Comparison of ENCODE assay signal across 1 cellular context in genomic region chr16:24537474-24538337, GRCh38.
TF ChIP-seq lines count a peak whose summit lies in the region.

No MANE protein-coding gene starts in this region.

TF ChIP-seq in K562, 482 proteins besides CTCF, POLR2A, EP300 and RAD21 (continued from another document):
- TF ChIP-seq, protein P1, sequence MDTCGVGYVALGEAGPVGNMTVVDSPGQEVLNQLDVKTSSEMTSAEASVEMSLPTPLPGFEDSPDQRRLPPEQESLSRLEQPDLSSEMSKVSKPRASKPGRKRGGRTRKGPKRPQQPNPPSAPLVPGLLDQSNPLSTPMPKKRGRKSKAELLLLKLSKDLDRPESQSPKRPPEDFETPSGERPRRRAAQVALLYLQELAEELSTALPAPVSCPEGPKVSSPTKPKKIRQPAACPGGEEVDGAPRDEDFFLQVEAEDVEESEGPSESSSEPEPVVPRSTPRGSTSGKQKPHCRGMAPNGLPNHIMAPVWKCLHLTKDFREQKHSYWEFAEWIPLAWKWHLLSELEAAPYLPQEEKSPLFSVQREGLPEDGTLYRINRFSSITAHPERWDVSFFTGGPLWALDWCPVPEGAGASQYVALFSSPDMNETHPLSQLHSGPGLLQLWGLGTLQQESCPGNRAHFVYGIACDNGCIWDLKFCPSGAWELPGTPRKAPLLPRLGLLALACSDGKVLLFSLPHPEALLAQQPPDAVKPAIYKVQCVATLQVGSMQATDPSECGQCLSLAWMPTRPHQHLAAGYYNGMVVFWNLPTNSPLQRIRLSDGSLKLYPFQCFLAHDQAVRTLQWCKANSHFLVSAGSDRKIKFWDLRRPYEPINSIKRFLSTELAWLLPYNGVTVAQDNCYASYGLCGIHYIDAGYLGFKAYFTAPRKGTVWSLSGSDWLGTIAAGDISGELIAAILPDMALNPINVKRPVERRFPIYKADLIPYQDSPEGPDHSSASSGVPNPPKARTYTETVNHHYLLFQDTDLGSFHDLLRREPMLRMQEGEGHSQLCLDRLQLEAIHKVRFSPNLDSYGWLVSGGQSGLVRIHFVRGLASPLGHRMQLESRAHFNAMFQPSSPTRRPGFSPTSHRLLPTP (IDR thresholded peaks at IDR 0.05; ENCODE audit: borderline replicate concordance, extremely low read depth, insufficient read length) = no peak
- TF ChIP-seq ATF1 (CRISPR knock-in tag; IDR thresholded peaks at IDR 0.05) (no peak), ATF1 (tag; IDR thresholded peaks at IDR 0.05) (peak; percentile 61), E2F6 (IDR thresholded peaks at IDR 0.05; ENCODE audit: borderline replicate concordance in 1 of 2, extremely low read depth in 1 of 2, insufficient read depth in 1 of 2, insufficient read length in 1 of 2, low read depth in 1 of 2, low read length in 1 of 2, poor library complexity in 1 of 2, severe bottlenecking in 1 of 2) (no peak), ZNF212 (CRISPR knock-in tag; IDR thresholded peaks at IDR 0.05) (no peak), FOXJ2 (tag; IDR thresholded peaks at IDR 0.05) (no peak), MAFG (tag; conservative IDR thresholded peaks at IDR 0.05) (no peak), ZNF263 (CRISPR knock-in tag; IDR thresholded peaks at IDR 0.05; ENCODE audit: borderline replicate concordance) (no peak), ETV1 (tag; conservative IDR thresholded peaks at IDR 0.05; ENCODE audit: low read depth) (peak; percentile 23; the same call in 1 of the 2 replicates), BCLAF1 (IDR thresholded peaks at IDR 0.05; ENCODE audit: borderline replicate concordance in 1 of 2, control insufficient read depth in 1 of 2, low read depth in 2 of 2, low read length in 1 of 2) (0 out of 4 replicates have a peak, but pooled peaks of 1 of the 2 experiments have one; percentile 12), RBFOX2 (IDR thresholded peaks at IDR 0.05; ENCODE audit: low read depth, low read length) (peak; percentile 44; the same call in 1 of the 2 replicates), STAT5A (IDR thresholded peaks at IDR 0.05; ENCODE audit: borderline replicate concordance, low read length) (no peak), ZNF239 (CRISPR knock-in tag; IDR thresholded peaks at IDR 0.05) (no peak), REST (CRISPR knock-in tag; IDR thresholded peaks at IDR 0.05; ENCODE audit: low read depth) (no peak), ZNF146 (CRISPR knock-in tag; IDR thresholded peaks at IDR 0.05; ENCODE audit: unreplicated experiment) (no peak), TEAD2 (tag; IDR thresholded peaks at IDR 0.05) (no peak), MNT (conservative IDR thresholded peaks at IDR 0.05) (no peak), ILK (tag; IDR thresholded peaks at IDR 0.05; ENCODE audit: borderline replicate concordance, low read depth) (no peak)
- TF ChIP-seq, protein P2, sequence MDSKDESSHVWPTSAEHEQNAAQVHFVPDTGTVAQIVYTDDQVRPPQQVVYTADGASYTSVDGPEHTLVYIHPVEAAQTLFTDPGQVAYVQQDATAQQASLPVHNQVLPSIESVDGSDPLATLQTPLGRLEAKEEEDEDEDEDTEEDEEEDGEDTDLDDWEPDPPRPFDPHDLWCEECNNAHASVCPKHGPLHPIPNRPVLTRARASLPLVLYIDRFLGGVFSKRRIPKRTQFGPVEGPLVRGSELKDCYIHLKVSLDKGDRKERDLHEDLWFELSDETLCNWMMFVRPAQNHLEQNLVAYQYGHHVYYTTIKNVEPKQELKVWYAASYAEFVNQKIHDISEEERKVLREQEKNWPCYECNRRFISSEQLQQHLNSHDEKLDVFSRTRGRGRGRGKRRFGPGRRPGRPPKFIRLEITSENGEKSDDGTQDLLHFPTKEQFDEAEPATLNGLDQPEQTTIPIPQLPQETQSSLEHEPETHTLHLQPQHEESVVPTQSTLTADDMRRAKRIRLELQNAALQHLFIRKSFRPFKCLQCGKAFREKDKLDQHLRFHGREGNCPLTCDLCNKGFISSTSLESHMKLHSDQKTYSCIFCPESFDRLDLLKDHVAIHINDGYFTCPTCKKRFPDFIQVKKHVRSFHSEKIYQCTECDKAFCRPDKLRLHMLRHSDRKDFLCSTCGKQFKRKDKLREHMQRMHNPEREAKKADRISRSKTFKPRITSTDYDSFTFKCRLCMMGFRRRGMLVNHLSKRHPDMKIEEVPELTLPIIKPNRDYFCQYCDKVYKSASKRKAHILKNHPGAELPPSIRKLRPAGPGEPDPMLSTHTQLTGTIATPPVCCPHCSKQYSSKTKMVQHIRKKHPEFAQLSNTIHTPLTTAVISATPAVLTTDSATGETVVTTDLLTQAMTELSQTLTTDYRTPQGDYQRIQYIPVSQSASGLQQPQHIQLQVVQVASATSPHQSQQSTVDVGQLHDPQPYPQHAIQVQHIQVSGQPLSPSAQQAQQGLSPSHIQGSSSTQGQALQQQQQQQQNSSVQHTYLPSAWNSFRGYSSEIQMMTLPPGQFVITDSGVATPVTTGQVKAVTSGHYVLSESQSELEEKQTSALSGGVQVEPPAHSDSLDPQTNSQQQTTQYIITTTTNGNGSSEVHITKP (IDR thresholded peaks at IDR 0.05; ENCODE audit: partially characterized antibody) = peak; percentile 89
- TF ChIP-seq, protein P3, sequence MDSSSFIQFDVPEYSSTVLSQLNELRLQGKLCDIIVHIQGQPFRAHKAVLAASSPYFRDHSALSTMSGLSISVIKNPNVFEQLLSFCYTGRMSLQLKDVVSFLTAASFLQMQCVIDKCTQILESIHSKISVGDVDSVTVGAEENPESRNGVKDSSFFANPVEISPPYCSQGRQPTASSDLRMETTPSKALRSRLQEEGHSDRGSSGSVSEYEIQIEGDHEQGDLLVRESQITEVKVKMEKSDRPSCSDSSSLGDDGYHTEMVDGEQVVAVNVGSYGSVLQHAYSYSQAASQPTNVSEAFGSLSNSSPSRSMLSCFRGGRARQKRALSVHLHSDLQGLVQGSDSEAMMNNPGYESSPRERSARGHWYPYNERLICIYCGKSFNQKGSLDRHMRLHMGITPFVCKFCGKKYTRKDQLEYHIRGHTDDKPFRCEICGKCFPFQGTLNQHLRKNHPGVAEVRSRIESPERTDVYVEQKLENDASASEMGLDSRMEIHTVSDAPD (CRISPR knock-in tag; IDR thresholded peaks at IDR 0.05) = no peak
- TF ChIP-seq, protein P4, sequence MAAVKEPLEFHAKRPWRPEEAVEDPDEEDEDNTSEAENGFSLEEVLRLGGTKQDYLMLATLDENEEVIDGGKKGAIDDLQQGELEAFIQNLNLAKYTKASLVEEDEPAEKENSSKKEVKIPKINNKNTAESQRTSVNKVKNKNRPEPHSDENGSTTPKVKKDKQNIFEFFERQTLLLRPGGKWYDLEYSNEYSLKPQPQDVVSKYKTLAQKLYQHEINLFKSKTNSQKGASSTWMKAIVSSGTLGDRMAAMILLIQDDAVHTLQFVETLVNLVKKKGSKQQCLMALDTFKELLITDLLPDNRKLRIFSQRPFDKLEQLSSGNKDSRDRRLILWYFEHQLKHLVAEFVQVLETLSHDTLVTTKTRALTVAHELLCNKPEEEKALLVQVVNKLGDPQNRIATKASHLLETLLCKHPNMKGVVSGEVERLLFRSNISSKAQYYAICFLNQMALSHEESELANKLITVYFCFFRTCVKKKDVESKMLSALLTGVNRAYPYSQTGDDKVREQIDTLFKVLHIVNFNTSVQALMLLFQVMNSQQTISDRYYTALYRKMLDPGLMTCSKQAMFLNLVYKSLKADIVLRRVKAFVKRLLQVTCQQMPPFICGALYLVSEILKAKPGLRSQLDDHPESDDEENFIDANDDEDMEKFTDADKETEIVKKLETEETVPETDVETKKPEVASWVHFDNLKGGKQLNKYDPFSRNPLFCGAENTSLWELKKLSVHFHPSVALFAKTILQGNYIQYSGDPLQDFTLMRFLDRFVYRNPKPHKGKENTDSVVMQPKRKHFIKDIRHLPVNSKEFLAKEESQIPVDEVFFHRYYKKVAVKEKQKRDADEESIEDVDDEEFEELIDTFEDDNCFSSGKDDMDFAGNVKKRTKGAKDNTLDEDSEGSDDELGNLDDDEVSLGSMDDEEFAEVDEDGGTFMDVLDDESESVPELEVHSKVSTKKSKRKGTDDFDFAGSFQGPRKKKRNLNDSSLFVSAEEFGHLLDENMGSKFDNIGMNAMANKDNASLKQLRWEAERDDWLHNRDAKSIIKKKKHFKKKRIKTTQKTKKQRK (IDR thresholded peaks at IDR 0.05; ENCODE audit: borderline replicate concordance, low read depth, low read length) = no peak
